Comparison of ENCODE assay signal across 1 cellular context in genomic region chr12:46357438-46358324, GRCh38.
TF ChIP-seq lines count a peak whose summit lies in the region.

No MANE protein-coding gene starts in this region.

TF ChIP-seq in SK-N-SH treated with all-trans-retinoic acid at 6 μM for 48 hours, 23 proteins besides CTCF, POLR2A, EP300 and RAD21 (continued from another document):
- peak; percentile 40; the same call in 1 of the 2 replicates for TF ChIP-seq ZNF8 (CRISPR knock-in tag; IDR thresholded peaks at IDR 0.05)
- no peak; the same call in none of the 2 replicates for TF ChIP-seq GLIS3 (CRISPR knock-in tag; IDR thresholded peaks at IDR 0.05)
- peak; percentile 67 for TF ChIP-seq TCF4 (CRISPR knock-in tag; IDR thresholded peaks at IDR 0.05; ENCODE audit: borderline replicate concordance)
- peak; percentile 20; the same call in 1 of the 2 replicates for TF ChIP-seq SNAI2 (CRISPR knock-in tag; IDR thresholded peaks at IDR 0.05)
- no peak for TF ChIP-seq ZFP30 (CRISPR knock-in tag; IDR thresholded peaks at IDR 0.05)
- TF ChIP-seq ISL1 (CRISPR knock-in tag; IDR thresholded peaks at IDR 0.05) = no peak
- TF ChIP-seq CREB5 (CRISPR knock-in tag; IDR thresholded peaks at IDR 0.05; ENCODE audit: low read depth) = peak; percentile 93
- TF ChIP-seq ZNF565 (CRISPR knock-in tag; conservative IDR thresholded peaks at IDR 0.05; ENCODE audit: low read depth) = no peak
- peak; percentile 94 for TF ChIP-seq RARB (CRISPR knock-in tag; IDR thresholded peaks at IDR 0.05)
- TF ChIP-seq OSR1 (CRISPR knock-in tag; IDR thresholded peaks at IDR 0.05) = no peak
